16 cellular contexts compared by ENCODE assay signal in genomic region chr1:185069202-185069601, GRCh38. TPM values are rescaled to one million over a fixed set of nuclear protein-coding genes. Genes with fewer than 3 reads are reported as not detected.
DNase-seq lines count a peak whose midpoint lies in the region; ATAC-seq and TF ChIP-seq lines count a peak whose summit lies in the region.
"Had no signal": no experiment of that assay in that cellular context is flagged by ENCODE, and none has a peak within 500 bp of the region (broad histone marks: within the 10 kb centered on the region; RNA-seq: fewer than 3 reads in every experiment).

No MANE protein-coding gene starts in this region.

- H3K4me3 Mint-ChIP-seq in GM23338 (no peak overlapping the region), progenitor cell of endocrine pancreas (ENCODE audit: low read depth) (no peak overlapping the region)
- H3K4me3 Mint-ChIP-seq: CD14-positive monocyte, H9 had no signal

- no peak for ATAC-seq in GM23338
- ATAC-seq: PC-3 had no signal

- H3K4me1 Mint-ChIP-seq in GM23338 (peaks cover 55% of the 10 kb centered on the region), progenitor cell of endocrine pancreas (ENCODE audit: low read depth) (no peaks in the 10 kb centered on the region)

- no peaks in the 10 kb centered on the region for H3K9me2 ChIP-seq in GM23338 (ENCODE audit: insufficient read depth)

- H3K36me3 Mint-ChIP-seq in GM23338 (ENCODE audit: low read depth), result peaks cover 25% of the 10 kb centered on the region
- H3K36me3 Mint-ChIP-seq in progenitor cell of endocrine pancreas (ENCODE audit: insufficient read depth), result peaks cover 20% of the 10 kb centered on the region

- no peaks in the 10 kb centered on the region for H3F3A ChIP-seq in GM23338 (replicated peaks; ENCODE audit: low read depth)

- H3K36me3 ChIP-seq in GM23338 (ENCODE audit: insufficient read depth) (no peaks in the 10 kb centered on the region), brain microvascular endothelial cell (replicated peaks) (no peaks in the 10 kb centered on the region)

- no peak overlapping the region for H3K4me2 ChIP-seq in GM23338

- H3K27me3 ChIP-seq in GM23338 (ENCODE audit: insufficient read depth) (no peaks in the 10 kb centered on the region), brain microvascular endothelial cell (replicated peaks) (no peaks in the 10 kb centered on the region)
- H3K27me3 ChIP-seq: SJCRH30 had no signal

- H3K4me3 ChIP-seq in GM23338 (no peak overlapping the region), brain microvascular endothelial cell (ENCODE audit: low read depth, low read length) (no peak overlapping the region)
- H3K4me3 ChIP-seq: SJCRH30 had no signal

- no peaks in the 10 kb centered on the region for H3K27me3 Mint-ChIP-seq in GM23338 (ENCODE audit: insufficient read depth, low read depth, poor library complexity)
- H3K27me3 Mint-ChIP-seq in progenitor cell of endocrine pancreas, result no peaks in the 10 kb centered on the region

- H3K79me2 ChIP-seq in GM23338 (replicated peaks; ENCODE audit: insufficient read depth), result peaks cover 100% of the 10 kb centered on the region

- H4K20me1 ChIP-seq in GM23338 (replicated peaks; ENCODE audit: insufficient read depth), result 0 out of 2 replicates have a peak, but pooled peaks cover 4% of the 10 kb centered on the region

- no peak for TF ChIP-seq CTCF in GM23338 (conservative IDR thresholded peaks at IDR 0.05; ENCODE audit: low read depth in 2 of 2)
- no peak for TF ChIP-seq CTCF in brain microvascular endothelial cell (IDR thresholded peaks at IDR 0.05; ENCODE audit: low read depth, low read length, missing control alignments)
- no peak for TF ChIP-seq CTCF in progenitor cell of endocrine pancreas (IDR thresholded peaks at IDR 0.05; ENCODE audit: unreplicated experiment)

- no peak overlapping the region for H2AFZ ChIP-seq in GM23338

- in situ Hi-C loops in brain microvascular endothelial cell (cut with HindIII; ENCODE audit: low pct_ligation_motif_present, low sequenced_read_pairs), result no loop called here

- no peak for DNase-seq in GM23338 (ENCODE audit: low spot score)
- peak; percentile 76 for DNase-seq in MV-4-11 (lab: John Stamatoyannopoulos, UW)
- DNase-seq in brain microvascular endothelial cell, result peak; percentile 6
- DNase-seq in progenitor cell of endocrine pancreas (ENCODE audit: low spot score, unreplicated experiment), result no peak
- no peak for DNase-seq in DMS79 (lab: John Stamatoyannopoulos, UW)
- DNase-seq in activated CD8-positive, alpha-beta memory T cell treated with anti-CD3 and anti-CD28 coated beads, Interleukin-2, amount 50 U/mL, for 48 hours, result no peak
- no peak for DNase-seq in NCI-H1417 treated with DMSO at 0.1 percent for 48 hours (lab: John Stamatoyannopoulos, UW)
- DNase-seq: Caco-2, H9, KG1, NCI-H1930, NCI-H2171, NCI-H774, PC-3, SJCRH30 had no signal

- peaks cover 52% of the 10 kb centered on the region for H3K4me1 ChIP-seq in GM23338 (ENCODE audit: insufficient read depth)
- H3K4me1 ChIP-seq: Caco-2, SJCRH30 had no signal

- H3K27ac Mint-ChIP-seq in GM23338 (0 out of 2 replicates have a peak overlapping the region, but pooled peaks have one; percentile 34), progenitor cell of endocrine pancreas (peak overlapping the region; percentile 47)
- H3K27ac Mint-ChIP-seq: H9 had no signal

- H3K9me3 Mint-ChIP-seq in GM23338, result no peaks in the 10 kb centered on the region; the same call in 2 of the 3 replicates
- peaks cover 13% of the 10 kb centered on the region for H3K9me3 Mint-ChIP-seq in progenitor cell of endocrine pancreas (ENCODE audit: low read depth)

- H3K27ac ChIP-seq in GM23338 (ENCODE audit: low read depth), result no peak overlapping the region
- no peak overlapping the region for H3K27ac ChIP-seq in brain microvascular endothelial cell
- H3K27ac ChIP-seq: SJCRH30 had no signal

TF ChIP-seq in GM23338, 12 proteins besides CTCF, POLR2A, EP300 and RAD21 (continues in another document):
- TF ChIP-seq ZNF462 (CRISPR knock-in tag; IDR thresholded peaks at IDR 0.05) (no peak), EZH2 (IDR thresholded peaks at IDR 0.05; ENCODE audit: low read depth, unreplicated experiment) (no peak)
- TF ChIP-seq, protein P1, sequence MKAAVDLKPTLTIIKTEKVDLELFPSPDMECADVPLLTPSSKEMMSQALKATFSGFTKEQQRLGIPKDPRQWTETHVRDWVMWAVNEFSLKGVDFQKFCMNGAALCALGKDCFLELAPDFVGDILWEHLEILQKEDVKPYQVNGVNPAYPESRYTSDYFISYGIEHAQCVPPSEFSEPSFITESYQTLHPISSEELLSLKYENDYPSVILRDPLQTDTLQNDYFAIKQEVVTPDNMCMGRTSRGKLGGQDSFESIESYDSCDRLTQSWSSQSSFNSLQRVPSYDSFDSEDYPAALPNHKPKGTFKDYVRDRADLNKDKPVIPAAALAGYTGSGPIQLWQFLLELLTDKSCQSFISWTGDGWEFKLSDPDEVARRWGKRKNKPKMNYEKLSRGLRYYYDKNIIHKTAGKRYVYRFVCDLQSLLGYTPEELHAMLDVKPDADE (IDR thresholded peaks at IDR 0.05), result no peak

RNA-seq across cellular contexts. Expression of gene RNF2, which starts 23.8 kb away (rescaled TPM):
- total RNA-seq in GM23338 (2014; rRNA removed; shearing (Covaris generic)), result 51.4 and 59.6 TPM in 2 replicates
- polyA plus RNA-seq in GM23338 (2016; fragmentation: Nextera tagmentation; extraction: Ambion mirVana), result 27.9 and 33.3 TPM in 2 replicates
- total RNA-seq in progenitor cell of endocrine pancreas, result 35.1 and 37.5 TPM in 2 replicates

Comparison
In these comparisons a context has a peak if more than half of its experiments do, and no peak if none do; other contexts are left out.
1. DNase-seq: peak in MV-4-11 (single experiment) and brain microvascular endothelial cell (single experiment); none in GM23338 (single experiment), progenitor cell of endocrine pancreas (single experiment), DMS79 (single experiment), activated CD8-positive, alpha-beta memory T cell treated with anti-CD3 and anti-CD28 coated beads, Interleukin-2, amount 50 U/mL, for 48 hours (single experiment) and NCI-H1417 treated with DMSO at 0.1 percent for 48 hours (single experiment).